ENCODE assay signal across 11 cellular contexts in genomic region chrX:41779058-41779564, GRCh38. TPM values are rescaled to one million over a fixed set of nuclear protein-coding genes. Genes with fewer than 3 reads are reported as not detected.
DNase-seq lines count a peak whose midpoint lies in the region; ATAC-seq and TF ChIP-seq lines count a peak whose summit lies in the region.
"Had no signal": no experiment of that assay in that cellular context is flagged by ENCODE, and none has a peak within 500 bp of the region (broad histone marks: within the 10 kb centered on the region; RNA-seq: fewer than 3 reads in every experiment).

No MANE protein-coding gene starts in this region.

- ATAC-seq in stimulated activated effector memory CD8-positive, alpha-beta T cell treated with anti-CD3 and anti-CD28 coated beads, Interleukin-12 subunit alpha, Interleukin-12 subunit beta, amount 100 ng/mL, for 72 hours, result peak; percentile 51
- ATAC-seq in HG03039 (IDR thresholded peaks at IDR 0.05; ENCODE audit: unreplicated experiment), result no peak

- no peak overlapping the region for H3K4me3 ChIP-seq in epithelial cell of proximal tubule (ENCODE audit: low read depth, low read length)

- H3K36me3 Mint-ChIP-seq in stimulated activated effector memory CD8-positive, alpha-beta T cell treated with anti-CD3 and anti-CD28 coated beads, Interleukin-12 subunit alpha, Interleukin-12 subunit beta, amount 100 ng/mL, for 72 hours, result peaks cover 7% of the 10 kb centered on the region

- H3K9me3 Mint-ChIP-seq in stimulated activated effector memory CD8-positive, alpha-beta T cell treated with anti-CD3 and anti-CD28 coated beads, Interleukin-12 subunit alpha, Interleukin-12 subunit beta, amount 100 ng/mL, for 72 hours, result no peaks in the 10 kb centered on the region

- no peak overlapping the region for H3K27ac Mint-ChIP-seq in stimulated activated effector memory CD8-positive, alpha-beta T cell treated with anti-CD3 and anti-CD28 coated beads, Interleukin-12 subunit alpha, Interleukin-12 subunit beta, amount 100 ng/mL, for 72 hours

- no peak overlapping the region for H3K4me3 Mint-ChIP-seq in stimulated activated effector memory CD8-positive, alpha-beta T cell treated with anti-CD3 and anti-CD28 coated beads, Interleukin-12 subunit alpha, Interleukin-12 subunit beta, amount 100 ng/mL, for 72 hours

- DNase-seq in NCI-H510A treated with DMSO at 0.1 percent for 48 hours (lab: John Stamatoyannopoulos, UW), result peak; percentile 6
- no peak for DNase-seq in NCI-H510A (lab: John Stamatoyannopoulos, UW)
- peak; percentile 9 for DNase-seq in NCI-H774 (lab: John Stamatoyannopoulos, UW)
- peak; percentile 35 for DNase-seq in epithelial cell of proximal tubule (ENCODE audit: low read depth)
- no peak for DNase-seq in stimulated activated effector memory CD8-positive, alpha-beta T cell treated with anti-CD3 and anti-CD28 coated beads, Interleukin-12 subunit alpha, Interleukin-12 subunit beta, amount 100 ng/mL, for 72 hours (ENCODE audit: low spot score in 2 of 2)
- no peak for DNase-seq in cerebellum (ENCODE audit: low spot score)
- no peak for DNase-seq in iPS-NIHi11 (ENCODE audit: low spot score)
- DNase-seq: activated CD4-positive, alpha-beta T cell treated with anti-CD3 and anti-CD28 coated beads, Interleukin-2, amount 50 U/mL, for 4 hours; C1 segment of cervical spinal cord; cortex of kidney had no signal

- peaks cover 5% of the 10 kb centered on the region for H3K4me1 Mint-ChIP-seq in stimulated activated effector memory CD8-positive, alpha-beta T cell treated with anti-CD3 and anti-CD28 coated beads, Interleukin-12 subunit alpha, Interleukin-12 subunit beta, amount 100 ng/mL, for 72 hours

- no peak for TF ChIP-seq CTCF in epithelial cell of proximal tubule (conservative IDR thresholded peaks at IDR 0.05; ENCODE audit: low read depth, low read length)

RNA-seq across cellular contexts. Expression of gene GPR82, which starts 55.1 kb away (rescaled TPM):
- total RNA-seq in epithelial cell of proximal tubule (not detected in 2 replicates), cerebellum (not detected)

Comparison
In these comparisons a context has a peak if more than half of its experiments do, and no peak if none do; other contexts are left out.
1. DNase-seq: peak in NCI-H510A treated with DMSO at 0.1 percent for 48 hours (single experiment), NCI-H774 (single experiment) and epithelial cell of proximal tubule (single experiment); none in NCI-H510A (single experiment), stimulated activated effector memory CD8-positive, alpha-beta T cell treated with anti-CD3 and anti-CD28 coated beads, Interleukin-12 subunit alpha, Interleukin-12 subunit beta, amount 100 ng/mL, for 72 hours (0 of 2), cerebellum (single experiment) and iPS-NIHi11 (single experiment).